In genomic region chr3:194130807-194131589, GRCh38 we compare ENCODE assay signal across 1 cellular context.
TF ChIP-seq lines count a peak whose summit lies in the region.

No MANE protein-coding gene starts in this region.

TF ChIP-seq in HepG2, 621 proteins besides CTCF, POLR2A, EP300 and RAD21 (continued from another document and continues in another):
- TF ChIP-seq NFE2L2 (IDR thresholded peaks at IDR 0.05; ENCODE audit: low read length) (no peak), HES4 (CRISPR knock-in tag; IDR thresholded peaks at IDR 0.05; ENCODE audit: borderline replicate concordance) (no peak), ZNF782 (CRISPR knock-in tag; IDR thresholded peaks at IDR 0.05; ENCODE audit: borderline replicate concordance) (no peak), TMF1 (CRISPR knock-in tag; IDR thresholded peaks at IDR 0.05; ENCODE audit: low read depth) (no peak), PLSCR1 (CRISPR knock-in tag; IDR thresholded peaks at IDR 0.05; ENCODE audit: borderline replicate concordance) (no peak), SMAD9 (CRISPR knock-in tag; IDR thresholded peaks at IDR 0.05) (0 out of 2 replicates have a peak, but pooled peaks have one; percentile 44), RBFOX2 (IDR thresholded peaks at IDR 0.05; ENCODE audit: low read depth, low read length) (no peak; the same call in 1 of the 2 replicates), FOXJ3 (CRISPR knock-in tag; IDR thresholded peaks at IDR 0.05; ENCODE audit: borderline replicate concordance) (peak; percentile 64; the same call in 1 of the 2 replicates), ZNF280D (CRISPR knock-in tag; IDR thresholded peaks at IDR 0.05) (peak; percentile 73; the same call in 1 of the 2 replicates), HNF4G (IDR thresholded peaks at IDR 0.05; ENCODE audit: borderline replicate concordance, low read depth, low read length) (peak; percentile 70), HNF4G (CRISPR knock-in tag; IDR thresholded peaks at IDR 0.05; ENCODE audit: borderline replicate concordance, low read depth) (no peak), NFATC3 (CRISPR knock-in tag; IDR thresholded peaks at IDR 0.05) (no peak), MED13 (CRISPR knock-in tag; IDR thresholded peaks at IDR 0.05) (peak; percentile 44; the same call in 1 of the 2 replicates), ATF4 (CRISPR knock-in tag; IDR thresholded peaks at IDR 0.05) (no peak), ATM (IDR thresholded peaks at IDR 0.05; ENCODE audit: borderline replicate concordance) (no peak), ZBTB7B (CRISPR knock-in tag; IDR thresholded peaks at IDR 0.05) (0 out of 2 replicates have a peak, but pooled peaks have one; percentile 53), TRAFD1 (CRISPR knock-in tag; IDR thresholded peaks at IDR 0.05; ENCODE audit: borderline replicate concordance) (no peak), PHF21A (CRISPR knock-in tag; IDR thresholded peaks at IDR 0.05) (peak; percentile 79; the same call in 1 of the 2 replicates), ZNF850 (CRISPR knock-in tag; conservative IDR thresholded peaks at IDR 0.05) (no peak), ZFP36L1 (CRISPR knock-in tag; IDR thresholded peaks at IDR 0.05) (peak; percentile 48; the same call in 1 of the 2 replicates), RBM22 (optimal IDR thresholded peaks at IDR 0.05; ENCODE audit: low read length) (no peak), NCOA5 (CRISPR knock-in tag; IDR thresholded peaks at IDR 0.05) (no peak), ZNF513 (CRISPR knock-in tag; conservative IDR thresholded peaks at IDR 0.05) (no peak), ZNF343 (CRISPR knock-in tag; IDR thresholded peaks at IDR 0.05) (no peak), ISL2 (CRISPR knock-in tag; IDR thresholded peaks at IDR 0.05) (peak; percentile 51), ZNF362 (CRISPR knock-in tag; IDR thresholded peaks at IDR 0.05; ENCODE audit: borderline replicate concordance) (peak; percentile 45; the same call in 1 of the 2 replicates), NR0B2 (CRISPR knock-in tag; IDR thresholded peaks at IDR 0.05) (no peak), ZNF619 (CRISPR knock-in tag; IDR thresholded peaks at IDR 0.05) (no peak), ZUFSP (CRISPR knock-in tag; IDR thresholded peaks at IDR 0.05; ENCODE audit: borderline replicate concordance) (no peak), SMAD3 (CRISPR knock-in tag; IDR thresholded peaks at IDR 0.05) (peak; percentile 69; the same call in 1 of the 2 replicates), ZNF775 (CRISPR knock-in tag; IDR thresholded peaks at IDR 0.05; ENCODE audit: borderline replicate concordance) (no peak), NBN (conservative IDR thresholded peaks at IDR 0.05) (no peak), SAP130 (CRISPR knock-in tag; IDR thresholded peaks at IDR 0.05; ENCODE audit: low read depth) (peak; percentile 82; the same call in 1 of the 2 replicates), NFAT5 (CRISPR knock-in tag; IDR thresholded peaks at IDR 0.05) (no peak), RORA (CRISPR knock-in tag; IDR thresholded peaks at IDR 0.05) (no peak), ZEB1 (IDR thresholded peaks at IDR 0.05; ENCODE audit: insufficient replicate concordance, low read depth) (peak; percentile 95), ARNTL (CRISPR knock-in tag; IDR thresholded peaks at IDR 0.05) (peak; percentile 50; the same call in 1 of the 2 replicates), ZNF724P (CRISPR knock-in tag; IDR thresholded peaks at IDR 0.05; ENCODE audit: borderline replicate concordance) (no peak)
